22 cellular contexts compared by ENCODE assay signal in genomic region chr17:73224663-73225305, GRCh38. TPM values are rescaled to one million over a fixed set of nuclear protein-coding genes. Genes with fewer than 3 reads are reported as not detected.
DNase-seq lines count a peak whose midpoint lies in the region; ATAC-seq and TF ChIP-seq lines count a peak whose summit lies in the region.
"Had no signal": no experiment of that assay in that cellular context is flagged by ENCODE, and none has a peak within 500 bp of the region (broad histone marks: within the 10 kb centered on the region; RNA-seq: fewer than 3 reads in every experiment).

No MANE protein-coding gene starts in this region.

- peaks cover 22% of the 10 kb centered on the region for H4K20me1 ChIP-seq in osteoblast (ENCODE audit: insufficient read depth, low read length)

- H3K4me1 Mint-ChIP-seq in HFFc6 (ENCODE audit: low read depth): peaks cover 46% of the 10 kb centered on the region
- H3K4me1 Mint-ChIP-seq in activated T-helper 17 cell treated with anti-CD3 and anti-CD28 coated beads, Interleukin-2, amount 50 U/mL, for 72 hours: peaks cover 42% of the 10 kb centered on the region

- TF ChIP-seq CTCF in HFFc6 (IDR thresholded peaks at IDR 0.05): no peak
- TF ChIP-seq CTCF in osteoblast (IDR thresholded peaks at IDR 0.05; ENCODE audit: extremely low read depth, low read depth, low read length): no peak

- no peak overlapping the region for H3K4me3 Mint-ChIP-seq in HFFc6
- H3K4me3 Mint-ChIP-seq in activated T-helper 17 cell treated with anti-CD3 and anti-CD28 coated beads, Interleukin-2, amount 50 U/mL, for 72 hours: peak overlapping the region; percentile 15
- H3K4me3 Mint-ChIP-seq: activated CD8-positive, alpha-beta T cell treated with anti-CD3 and anti-CD28 coated beads, Interleukin-2, amount 10 ng/mL, durations not matched to agents 7 days and 5 days; activated naive CD8-positive, alpha-beta T cell treated with anti-CD3 and anti-CD28 coated beads for 36 hours; activated T-cell treated with anti-CD3 and anti-CD28 coated beads, Interleukin-2, amount 50 U/mL, for 24 hours had no signal

- no peak overlapping the region for H2AFZ ChIP-seq in osteoblast (ENCODE audit: low read length)

- no peaks in the 10 kb centered on the region for H3K9me3 ChIP-seq in osteoblast (ENCODE audit: low read depth, low read length)
- H3K9me3 ChIP-seq: colonic mucosa, tibial artery had no signal

- peak overlapping the region; percentile 13; the same call in 1 of the 2 replicates for H3K27ac Mint-ChIP-seq in HFFc6
- H3K27ac Mint-ChIP-seq in activated T-helper 17 cell treated with anti-CD3 and anti-CD28 coated beads, Interleukin-2, amount 50 U/mL, for 72 hours: peak overlapping the region; percentile 63
- H3K27ac Mint-ChIP-seq: activated CD8-positive, alpha-beta T cell treated with anti-CD3 and anti-CD28 coated beads, Interleukin-2, amount 10 ng/mL, durations not matched to agents 7 days and 5 days; activated naive CD8-positive, alpha-beta T cell treated with anti-CD3 and anti-CD28 coated beads for 36 hours; activated T-cell treated with anti-CD3 and anti-CD28 coated beads, Interleukin-2, amount 50 U/mL, for 24 hours had no signal

- no peaks in the 10 kb centered on the region for H3K9me3 Mint-ChIP-seq in HFFc6
- no peaks in the 10 kb centered on the region for H3K9me3 Mint-ChIP-seq in activated T-helper 17 cell treated with anti-CD3 and anti-CD28 coated beads, Interleukin-2, amount 50 U/mL, for 72 hours
- H3K9me3 Mint-ChIP-seq: activated naive CD8-positive, alpha-beta T cell treated with anti-CD3 and anti-CD28 coated beads for 36 hours; activated T-cell treated with anti-CD3 and anti-CD28 coated beads, Interleukin-2, amount 50 U/mL, for 24 hours had no signal

- H3K4me1 ChIP-seq in osteoblast (ENCODE audit: insufficient read depth, low read length): peaks cover 37% of the 10 kb centered on the region
- H3K4me1 ChIP-seq: colonic mucosa had no signal

- peaks cover 69% of the 10 kb centered on the region for H3K79me2 ChIP-seq in osteoblast (ENCODE audit: insufficient read depth, low read length)

- H3K36me3 ChIP-seq in osteoblast (ENCODE audit: insufficient read depth, low read length): peaks cover 6% of the 10 kb centered on the region
- H3K36me3 ChIP-seq: colonic mucosa, tibial artery had no signal

- H3K27ac ChIP-seq in epithelial cell of prostate: peak overlapping the region; percentile 66
- peak overlapping the region; percentile 9 for H3K27ac ChIP-seq in osteoblast (ENCODE audit: low read depth, low read length)
- H3K27ac ChIP-seq: colonic mucosa, tibial artery had no signal

- no peak overlapping the region for H3K4me2 ChIP-seq in osteoblast (ENCODE audit: insufficient read depth, low read length)

- ATAC-seq in activated T-helper 17 cell treated with anti-CD3 and anti-CD28 coated beads, Interleukin-2, amount 50 U/mL, for 72 hours (replicated peaks): no peak
- no peak for ATAC-seq in HG02981 (IDR thresholded peaks at IDR 0.05; ENCODE audit: unreplicated experiment)
- ATAC-seq: activated CD8-positive, alpha-beta T cell treated with anti-CD3 and anti-CD28 coated beads, Interleukin-2, amount 10 ng/mL, durations not matched to agents 7 days and 5 days had no signal

- no peak for DNase-seq in HFFc6
- no peak for DNase-seq in epithelial cell of prostate (ENCODE audit: low read depth, low spot score)
- DNase-seq in osteoblast (ENCODE audit: insufficient read length, low spot score, missing footprints): no peak
- no peak for DNase-seq in NCI-H187 (lab: John Stamatoyannopoulos, UW)
- no peak for DNase-seq in GDM1 (lab: John Stamatoyannopoulos, UW)
- DNase-seq: activated CD4-positive, CD25-positive, alpha-beta regulatory T cell; activated CD8-positive, alpha-beta T cell treated with anti-CD3 and anti-CD28 coated beads, Interleukin-2, amount 10 ng/mL, durations not matched to agents 7 days and 5 days; activated naive CD8-positive, alpha-beta T cell treated with anti-CD3 and anti-CD28 coated beads for 36 hours; activated T-cell treated with anti-CD3 and anti-CD28 coated beads, Interleukin-2, amount 50 U/mL, for 24 hours; colonic mucosa; EL; NCI-H1417; NCI-H2171 treated with DMSO at 0.1 percent for 48 hours; NCI-H526 treated with DMSO at 0.1 percent for 48 hours; nucleus accumbens; SHP77 treated with DMSO at 0.1 percent for 48 hours; tibial artery had no signal

- H3K27me3 ChIP-seq in osteoblast (ENCODE audit: insufficient read depth, low read length): no peaks in the 10 kb centered on the region
- H3K27me3 ChIP-seq: colonic mucosa, tibial artery had no signal

- H3K4me3 ChIP-seq in osteoblast (ENCODE audit: insufficient read depth, low read length): no peak overlapping the region
- H3K4me3 ChIP-seq: colonic mucosa, tibial artery had no signal

- H3K36me3 Mint-ChIP-seq in HFFc6 (ENCODE audit: low read depth): no peaks in the 10 kb centered on the region
- peaks cover 62% of the 10 kb centered on the region for H3K36me3 Mint-ChIP-seq in activated T-helper 17 cell treated with anti-CD3 and anti-CD28 coated beads, Interleukin-2, amount 50 U/mL, for 72 hours (ENCODE audit: low read depth)

- no peaks in the 10 kb centered on the region for H3K27me3 Mint-ChIP-seq in HFFc6 (ENCODE audit: insufficient read depth)
- H3K27me3 Mint-ChIP-seq in activated T-helper 17 cell treated with anti-CD3 and anti-CD28 coated beads, Interleukin-2, amount 50 U/mL, for 72 hours: no peaks in the 10 kb centered on the region
- H3K27me3 Mint-ChIP-seq: activated naive CD8-positive, alpha-beta T cell treated with anti-CD3 and anti-CD28 coated beads for 36 hours; activated T-cell treated with anti-CD3 and anti-CD28 coated beads, Interleukin-2, amount 50 U/mL, for 24 hours had no signal

RNA-seq across cellular contexts. Expression of gene COG1, which starts 31.9 kb away (rescaled TPM):
- total RNA-seq in HFFc6 (2021; fragmentation: NEBNext Ultra II Directional; extraction: Animal tissue kit (Norgen Biotek cat#: 25700)): 10 to 100 TPM; 47.3 to 59.0 (median 55.8) TPM
- total RNA-seq in activated T-helper 17 cell treated with anti-CD3 and anti-CD28 coated beads, Interleukin-2, amount 50 U/mL, for 72 hours: 10 to 100 TPM; 22.5 to 27.3 TPM
- 21.5 and 23.2 TPM in 2 replicates for total RNA-seq in osteoblast

RNA-seq across cellular contexts. Expression of gene CPSF4L, which starts 36.9 kb away (rescaled TPM):
- not detected for total RNA-seq in HFFc6 (2021; fragmentation: NEBNext Ultra II Directional; extraction: Animal tissue kit (Norgen Biotek cat#: 25700))
- not detected for total RNA-seq in activated T-helper 17 cell treated with anti-CD3 and anti-CD28 coated beads, Interleukin-2, amount 50 U/mL, for 72 hours
- not detected in 2 replicates for total RNA-seq in osteoblast
- total RNA-seq: activated CD8-positive, alpha-beta T cell treated with anti-CD3 and anti-CD28 coated beads, Interleukin-2, amount 10 ng/mL, durations not matched to agents 7 days and 5 days; activated naive CD8-positive, alpha-beta T cell treated with anti-CD3 and anti-CD28 coated beads for 36 hours; colonic mucosa; HT1080; mucosa of gallbladder; T-helper 2 cell treated with Interferon-gamma antibody and Interleukin-4, amounts not matched to agents 100 ng/mL and 5 ng/mL, for 36 hours had no signal

RNA-seq across cellular contexts. Expression of gene SSTR2, which starts 60.0 kb away (rescaled TPM):
- total RNA-seq in HFFc6 (2021; fragmentation: NEBNext Ultra II Directional; extraction: Animal tissue kit (Norgen Biotek cat#: 25700)): under 1 TPM in 3 of 6 experiments, not detected in 3; 0.05 to 0.15 (median 0.05) TPM
- total RNA-seq in activated T-helper 17 cell treated with anti-CD3 and anti-CD28 coated beads, Interleukin-2, amount 50 U/mL, for 72 hours: under 1 TPM; 0.04 to 0.90 TPM
- under 0.01 TPM in 2 replicates for total RNA-seq in osteoblast
- total RNA-seq: activated CD8-positive, alpha-beta T cell treated with anti-CD3 and anti-CD28 coated beads, Interleukin-2, amount 10 ng/mL, durations not matched to agents 7 days and 5 days had no signal
